ENCODE assay signal across 8 cellular contexts in the genomic region with DNA sequence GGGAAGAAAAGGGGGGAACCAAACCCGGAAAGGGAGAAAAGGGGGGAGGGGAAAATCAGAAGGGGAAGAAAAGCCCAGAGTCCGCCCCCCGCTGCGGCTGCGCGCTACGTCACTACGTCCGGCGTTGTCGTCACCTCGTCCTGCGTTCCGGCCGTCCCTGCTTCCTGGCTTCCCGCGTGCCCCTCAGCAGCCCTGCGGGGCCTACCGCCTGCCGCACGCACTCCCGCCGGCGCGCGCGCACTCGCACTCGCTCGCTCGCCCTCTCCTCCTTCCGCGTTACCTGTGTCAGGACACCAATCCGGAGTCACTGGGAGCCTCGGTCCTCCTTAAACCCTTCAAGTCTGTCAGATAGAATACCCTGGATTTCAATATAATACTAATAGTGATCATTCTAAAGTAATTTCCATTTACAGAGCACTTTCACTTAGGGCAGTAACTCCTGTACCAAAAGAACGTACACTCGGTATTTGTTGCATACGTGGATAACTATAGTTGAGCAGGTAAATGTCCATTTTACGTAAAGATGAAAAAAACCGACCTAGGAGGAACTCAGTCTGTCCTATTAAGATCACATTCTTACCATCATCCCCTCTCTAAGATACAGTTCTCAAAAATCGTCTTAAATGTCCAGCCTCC. TPM values are rescaled to one million over a fixed set of nuclear protein-coding genes. Genes with fewer than 3 reads are reported as not detected.
A peak's percentile ranks its signal among the peaks of the same experiment; 100 is the strongest.
DNase-seq lines count a peak whose midpoint lies in the region; ATAC-seq and TF ChIP-seq lines count a peak whose summit lies in the region.

A gene (minus strand): TSS at position 113 of the 636 bp plus-strand sequence. CDS start 120,615 bp downstream, outside the sequence.

- H3K4me1 ChIP-seq in BLaER1 treated with 17β-estradiol and CSF1 and Interleukin-3, amounts not matched to agents 10 nM and 100 nM: peaks cover 19 to 42% (median 36%) of the 10 kb centered on the region in 10 experiments; a peak in 19 of 20 replicates
- H3K4me1 ChIP-seq in colonic mucosa: no peaks in the 10 kb centered on the region

- H3K27ac Mint-ChIP-seq in activated CD4-positive, alpha-beta T cell treated with anti-CD3 and anti-CD28 coated beads, Interleukin-2, amount 10 ng/mL, durations not matched to agents 24 days and 14 days: peak within 1 kb of the TSS; percentile 99

- H3K4me3 ChIP-seq in BLaER1 treated with 17β-estradiol and CSF1 and Interleukin-3, amounts not matched to agents 10 nM and 100 nM: peak within 1 kb of the TSS; percentile 59 to 80 (median 72)
- H3K4me3 ChIP-seq in colonic mucosa: peak within 1 kb of the TSS; percentile 61

- ATAC-seq in GM19351 (IDR thresholded peaks at IDR 0.05; ENCODE audit: unreplicated experiment): peak; percentile 93
- ATAC-seq in HG03520 (IDR thresholded peaks at IDR 0.05; ENCODE audit: unreplicated experiment): peak; percentile 89

- H3K27ac ChIP-seq in BLaER1 treated with 17β-estradiol and CSF1 and Interleukin-3, amounts not matched to agents 10 nM and 100 nM: peak within 1 kb of the TSS; percentile 91 to 98 (median 95)
- H3K27ac ChIP-seq in colonic mucosa (peak within 1 kb of the TSS; percentile 89), layer of hippocampus (ENCODE audit: low read depth, low read length) (peak within 1 kb of the TSS; percentile 84)

- peaks cover 33% of the 10 kb centered on the region for H3K4me1 Mint-ChIP-seq in activated CD4-positive, alpha-beta T cell treated with anti-CD3 and anti-CD28 coated beads, Interleukin-2, amount 10 ng/mL, durations not matched to agents 24 days and 14 days

- H3K36me3 Mint-ChIP-seq in activated CD4-positive, alpha-beta T cell treated with anti-CD3 and anti-CD28 coated beads, Interleukin-2, amount 10 ng/mL, durations not matched to agents 24 days and 14 days (ENCODE audit: low read depth): peaks cover 5% of the 10 kb centered on the region

- H3K9me3 Mint-ChIP-seq in activated CD4-positive, alpha-beta T cell treated with anti-CD3 and anti-CD28 coated beads, Interleukin-2, amount 10 ng/mL, durations not matched to agents 24 days and 14 days: no peaks in the 10 kb centered on the region

- H3K4me3 Mint-ChIP-seq in activated CD4-positive, alpha-beta T cell treated with anti-CD3 and anti-CD28 coated beads, Interleukin-2, amount 10 ng/mL, durations not matched to agents 24 days and 14 days: peak within 1 kb of the TSS; percentile 99

- H3K27me3 ChIP-seq in BLaER1 treated with 17β-estradiol and CSF1 and Interleukin-3, amounts not matched to agents 10 nM and 100 nM: no peaks in the 10 kb centered on the region
- H3K27me3 ChIP-seq in colonic mucosa: no peaks in the 10 kb centered on the region
- H3K27me3 ChIP-seq in layer of hippocampus (ENCODE audit: control insufficient read depth, insufficient read depth, low read length): no peaks in the 10 kb centered on the region

- no peaks in the 10 kb centered on the region; a peak in 1 of 22 replicates for H4K20me1 ChIP-seq in BLaER1 treated with 17β-estradiol and CSF1 and Interleukin-3, amounts not matched to agents 10 nM and 100 nM

- peak within 1 kb of the TSS; percentile 79 to 98 (median 89) for H3K4me2 ChIP-seq in BLaER1 treated with 17β-estradiol and CSF1 and Interleukin-3, amounts not matched to agents 10 nM and 100 nM

- intact Hi-C loops in activated CD4-positive, alpha-beta T cell treated with anti-CD3 and anti-CD28 coated beads, Interleukin-2, amount 10 ng/mL, durations not matched to agents 24 days and 14 days (cut with micrococcal nuclease): loop anchor here (1.0 kb wide), 4 partner anchors 22 to 192 kb away; a partner anchor contains a TSS
- intact Hi-C loops in colonic mucosa (cut with DNase I): no loop called here

- H3K9me3 ChIP-seq in BLaER1 treated with 17β-estradiol and CSF1 and Interleukin-3, amounts not matched to agents 10 nM and 100 nM (replicated peaks in 1 of 11): no peaks in the 10 kb centered on the region
- no peaks in the 10 kb centered on the region for H3K9me3 ChIP-seq in colonic mucosa

- DNase-seq in NCI-H526 treated with DMSO at 0.1 percent for 48 hours (lab: John Stamatoyannopoulos, UW) (peak; percentile 95), colonic mucosa (peak; percentile 96)
- peak; percentile 98 for DNase-seq in activated CD4-positive, alpha-beta T cell treated with anti-CD3 and anti-CD28 coated beads, Interleukin-2, amount 10 ng/mL, durations not matched to agents 24 days and 14 days
- DNase-seq in stimulated activated CD4-positive, alpha-beta T cell treated with anti-CD3 and anti-CD28 coated beads, Interleukin-1b, Interleukin-23, amount 100 ng/mL, for 24 hours (ENCODE audit: low read depth in 4 of 4, low spot score in 1 of 4): peak; percentile 86 to 96 (median 91)

- TF ChIP-seq CTCF in colonic mucosa (IDR thresholded peaks at IDR 0.05): no peak

- H3K27me3 Mint-ChIP-seq in activated CD4-positive, alpha-beta T cell treated with anti-CD3 and anti-CD28 coated beads, Interleukin-2, amount 10 ng/mL, durations not matched to agents 24 days and 14 days: no peaks in the 10 kb centered on the region

- H3K36me3 ChIP-seq in BLaER1 treated with 17β-estradiol and CSF1 and Interleukin-3, amounts not matched to agents 10 nM and 100 nM: peaks cover 0 to 8% (median 1%) of the 10 kb centered on the region in 11 experiments; a peak in 11 of 22 replicates
- no peaks in the 10 kb centered on the region for H3K36me3 ChIP-seq in colonic mucosa

- peak within 1 kb of the TSS; percentile 92 to 99 (median 95) for H3K9ac ChIP-seq in BLaER1 treated with 17β-estradiol and CSF1 and Interleukin-3, amounts not matched to agents 10 nM and 100 nM
- H3K9ac ChIP-seq in colonic mucosa (ENCODE audit: low read depth in 2 of 2, low read length in 2 of 2): peak within 1 kb of the TSS; percentile 71 to 81

RNA-seq across cellular contexts. Expression of the gene that starts here (rescaled TPM):
- 42.7 and 45.8 TPM in 2 replicates for total RNA-seq in activated CD4-positive, alpha-beta T cell treated with anti-CD3 and anti-CD28 coated beads, Interleukin-2, amount 10 ng/mL, durations not matched to agents 24 days and 14 days
- 10 to 100 TPM; 41.0 to 60.4 TPM for total RNA-seq in colonic mucosa

Comparison
In these comparisons a context has a peak if more than half of its experiments do, and no peak if none do; other contexts are left out.
1. Peak in every context shown above with its lines: DNase-seq, ATAC-seq, H3K4me3 ChIP-seq and H3K27ac ChIP-seq.